Comparison of ENCODE assay signal across 30 cellular contexts in the genomic region with DNA sequence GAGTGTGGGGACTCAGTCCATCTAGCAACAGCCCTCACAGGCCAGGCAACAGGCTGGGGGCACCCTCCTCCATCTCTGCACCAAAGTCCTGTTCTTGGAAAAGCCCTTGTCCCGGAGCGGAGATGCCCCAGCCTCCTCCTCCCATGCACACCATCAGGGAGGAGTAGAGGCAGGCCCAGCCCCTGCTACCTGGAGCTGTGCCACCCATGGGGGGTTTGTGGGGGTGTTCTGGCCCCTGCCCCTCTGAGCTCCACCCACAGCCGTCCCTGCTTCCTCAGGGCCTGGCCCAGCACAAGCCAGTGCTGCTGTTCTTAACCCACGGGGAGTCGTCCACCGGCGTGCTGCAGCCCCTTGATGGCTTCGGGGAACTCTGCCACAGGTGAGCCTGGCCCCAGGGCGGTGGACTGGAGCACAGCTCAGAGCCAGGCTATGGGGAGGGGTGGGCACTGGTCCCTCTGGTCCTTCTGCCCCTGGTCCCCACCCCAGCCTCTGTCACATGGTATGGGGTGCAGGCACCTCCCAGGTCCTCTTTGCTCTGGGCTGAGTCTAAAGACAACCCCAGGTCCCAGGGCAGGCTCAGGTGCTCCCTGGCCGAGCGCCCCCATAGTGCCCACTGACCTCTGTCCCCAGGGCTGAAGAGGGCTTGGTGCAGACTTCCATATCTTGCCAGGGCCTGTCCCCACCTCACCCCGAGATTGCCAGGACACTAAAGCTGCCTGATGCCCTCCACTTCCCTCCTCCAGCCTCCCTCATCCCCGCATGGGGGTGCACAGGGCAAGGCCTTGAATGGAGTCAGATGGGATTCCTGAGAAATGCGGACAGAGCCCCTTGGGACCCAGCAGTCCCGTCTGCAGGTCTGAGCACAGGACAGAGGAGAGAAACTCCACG. TPM values are rescaled to one million over a fixed set of nuclear protein-coding genes. Genes with fewer than 3 reads are reported as not detected.
DNase-seq lines count a peak whose midpoint lies in the region; ATAC-seq and TF ChIP-seq lines count a peak whose summit lies in the region.
"Had no signal": no experiment of that assay in that cellular context is flagged by ENCODE, and none has a peak within 500 bp of the region (broad histone marks: within the 10 kb centered on the region; RNA-seq: fewer than 3 reads in every experiment).

No MANE protein-coding gene starts in this region.

- TF ChIP-seq CTCF in neural crest cell (conservative IDR thresholded peaks at IDR 0.05), result no peak
- no peak for TF ChIP-seq CTCF in spleen (IDR thresholded peaks at IDR 0.05 in 8 of 11, conservative IDR thresholded peaks at IDR 0.05 in 3 of 11)

- H3K9me3 Mint-ChIP-seq in neural crest cell, result no peaks in the 10 kb centered on the region
- H3K9me3 Mint-ChIP-seq in effector memory CD8-positive, alpha-beta T cell, result no peaks in the 10 kb centered on the region
- H3K9me3 Mint-ChIP-seq: CD4-positive, alpha-beta memory T cell had no signal

- H3K36me3 ChIP-seq in spleen, result no peaks in the 10 kb centered on the region
- H3K36me3 ChIP-seq: BLaER1 treated with 17β-estradiol and CSF1 and Interleukin-3, amounts not matched to agents 10 nM and 100 nM; SJCRH30 had no signal

- H3K4me3 Mint-ChIP-seq in neural crest cell, result no peak overlapping the region
- H3K4me3 Mint-ChIP-seq in effector memory CD8-positive, alpha-beta T cell, result no peak overlapping the region

- no peak overlapping the region for H3K27ac ChIP-seq in spleen
- H3K27ac ChIP-seq: BLaER1 treated with 17β-estradiol and CSF1 and Interleukin-3, amounts not matched to agents 10 nM and 100 nM; SJCRH30 had no signal

- H3K4me1 Mint-ChIP-seq in neural crest cell, result no peaks in the 10 kb centered on the region
- H3K4me1 Mint-ChIP-seq in effector memory CD8-positive, alpha-beta T cell (ENCODE audit: low read depth in 2 of 2), result no peaks in the 10 kb centered on the region
- H3K4me1 Mint-ChIP-seq: CD4-positive, alpha-beta memory T cell had no signal

- H3K4me3 ChIP-seq in spleen, result no peak overlapping the region
- H3K4me3 ChIP-seq: BLaER1 treated with 17β-estradiol and CSF1 and Interleukin-3, amounts not matched to agents 10 nM and 100 nM; K562; SJCRH30 had no signal

- H3K27me3 Mint-ChIP-seq in neural crest cell (ENCODE audit: low read depth), result no peaks in the 10 kb centered on the region
- peaks cover 8 to 52% of the 10 kb centered on the region in 2 donors for H3K27me3 Mint-ChIP-seq in effector memory CD8-positive, alpha-beta T cell

- peaks cover 0 to 15% (median 2%) of the 10 kb centered on the region in 6 donors for H3K4me1 ChIP-seq in spleen

- H3K27ac Mint-ChIP-seq in neural crest cell (ENCODE audit: unreplicated experiment), result peak overlapping the region; percentile 19
- H3K27ac Mint-ChIP-seq in effector memory CD8-positive, alpha-beta T cell, result peak overlapping the region in 1 of 2 donors; percentile 38
- H3K27ac Mint-ChIP-seq: CD4-positive, alpha-beta memory T cell had no signal

- peak; percentile 74 for DNase-seq in cardiac septum (ENCODE audit: low spot score)
- no peak for DNase-seq in Right ventricle myocardium inferior (ENCODE audit: missing footprints)
- DNase-seq in left lobe of liver (ENCODE audit: low spot score), result peak; percentile 78
- DNase-seq in neural crest cell (ENCODE audit: low read depth, low spot score), result no peak
- peak; percentile 57 for DNase-seq in spleen
- no peak for DNase-seq in effector memory CD8-positive, alpha-beta T cell
- DNase-seq: 8988T; AML-193; COR-L47; DMS53; NCI-H1105 treated with DMSO at 0.1 percent for 48 hours; NCI-H146; NCI-H1930; NCI-H2107; NCI-H446 treated with DMSO at 0.1 percent for 48 hours; NCI-H526; NCI-H82; NK-92 treated with Interleukin-12 subunit alpha and Interleukin-12 subunit beta, amount 100 ng/mL, for 24 hours; PC-3; SJCRH30 had no signal

- H3K36me3 Mint-ChIP-seq in neural crest cell (ENCODE audit: low read depth), result no peaks in the 10 kb centered on the region
- no peaks in the 10 kb centered on the region for H3K36me3 Mint-ChIP-seq in effector memory CD8-positive, alpha-beta T cell (ENCODE audit: insufficient read depth)
- H3K36me3 Mint-ChIP-seq: CD4-positive, alpha-beta memory T cell had no signal

- ATAC-seq in Right ventricle myocardium inferior, result no peak
- peak; percentile 4 for ATAC-seq in left lobe of liver
- ATAC-seq in HG03045 (IDR thresholded peaks at IDR 0.05; ENCODE audit: unreplicated experiment), result no peak
- no peak for ATAC-seq in effector memory CD8-positive, alpha-beta T cell (replicated peaks)
- ATAC-seq in HG02885 (IDR thresholded peaks at IDR 0.05; ENCODE audit: poor library complexity, unreplicated experiment), result no peak
- ATAC-seq: K562, PC-3 had no signal

- H3K27me3 ChIP-seq in spleen (replicated peaks in 1 of 7), result no peaks in the 10 kb centered on the region
- H3K27me3 ChIP-seq: BLaER1 treated with 17β-estradiol and CSF1 and Interleukin-3, amounts not matched to agents 10 nM and 100 nM; SJCRH30 had no signal

- intact Hi-C loops in cardiac septum (cut with DNase I) (no loop called here), Right ventricle myocardium inferior (cut with DNase I) (no loop called here), spleen (cut with DNase I; ENCODE audit: low total_unique reads) (no loop called here)

- no peak for TF ChIP-seq POLR2A in spleen (IDR thresholded peaks at IDR 0.05)

- H3K9me3 ChIP-seq in spleen, result no peaks in the 10 kb centered on the region
- H3K9me3 ChIP-seq: BLaER1 treated with 17β-estradiol and CSF1 and Interleukin-3, amounts not matched to agents 10 nM and 100 nM; SJCRH30 had no signal

- WGBS in spleen, 5 donors, result 76 to 91% (median 89%) methylated on average over 14 to 16 of the region's 16 CpGs

RNA-seq across cellular contexts. Expression of a gene that starts 2.7 kb away (rescaled TPM):
- total RNA-seq in cardiac septum (not detected), Right ventricle myocardium inferior (not detected), left lobe of liver (1,805 TPM), neural crest cell (not detected in 2 replicates), spleen (1 to 10 TPM in 5 of 7 donors, under 1 TPM in 1, not detected in 1; 0.70 to 4.5 (median 3.8) TPM)
- polyA plus RNA-seq in spleen, result 1 to 10 TPM in 2 of 3 donors, under 1 TPM in 1; 0.61 to 1.5 (median 1.2) TPM
- total RNA-seq: CD4-positive, alpha-beta memory T cell; Daoy; G401; HT1080; LHCN-M2; MCF 10A; PC-3 had no signal
- polyA plus RNA-seq: CD4-positive, alpha-beta memory T cell; K562 had no signal

RNA-seq across cellular contexts. Expression of a gene that starts 24.6 kb away (rescaled TPM):
- total RNA-seq in cardiac septum (not detected), Right ventricle myocardium inferior (not detected), left lobe of liver (19.3 TPM), neural crest cell (not detected in 2 replicates), spleen (under 1 TPM in 2 of 7 donors, not detected in 5; 0.33 to 0.70 TPM)
- polyA plus RNA-seq in spleen, result under 1 TPM in 2 of 3 donors, not detected in 1; 0.04 to 0.13 TPM
- total RNA-seq: CD4-positive, alpha-beta memory T cell; Daoy; G401; HT1080; K562; LHCN-M2; MCF 10A had no signal
- polyA plus RNA-seq: CD4-positive, alpha-beta memory T cell had no signal

RNA-seq across cellular contexts. Expression of a gene that starts 34.8 kb away (rescaled TPM):
- total RNA-seq in cardiac septum, result not detected
- total RNA-seq in Right ventricle myocardium inferior, result not detected
- total RNA-seq in left lobe of liver, result 0.05 TPM
- total RNA-seq in neural crest cell, result not detected in 2 replicates
- 1 to 10 TPM in 4 of 7 donors, under 1 TPM in 3; 0.29 to 3.6 (median 1.1) TPM for total RNA-seq in spleen
- under 1 TPM; 0.04 to 0.74 (median 0.17) TPM for polyA plus RNA-seq in spleen
- total RNA-seq: CD4-positive, alpha-beta memory T cell; Daoy; G401; HT1080; K562; MCF 10A; PC-3 had no signal
- polyA plus RNA-seq: CD4-positive, alpha-beta memory T cell; K562 had no signal

RNA-seq across cellular contexts. Expression of a gene that starts 51.3 kb away (rescaled TPM):
- total RNA-seq in cardiac septum (10.2 TPM), Right ventricle myocardium inferior (1.5 TPM), left lobe of liver (1.1 TPM), neural crest cell (90.9 and 91.3 TPM in 2 replicates), spleen (1 to 10 TPM in 2 of 7 donors, under 1 TPM in 4, not detected in 1; 0.17 to 2.0 (median 0.86) TPM)
- under 1 TPM; 0.02 to 0.11 (median 0.10) TPM for polyA plus RNA-seq in spleen
- total RNA-seq: CD4-positive, alpha-beta memory T cell; MCF 10A; PC-3 had no signal
- polyA plus RNA-seq: CD4-positive, alpha-beta memory T cell had no signal

Comparison
In these comparisons a context has a peak if more than half of its experiments do, and no peak if none do; other contexts are left out.
1. DNase-seq: peak in cardiac septum (single experiment), left lobe of liver (single experiment) and spleen (single experiment); none in Right ventricle myocardium inferior (single experiment), neural crest cell (single experiment) and effector memory CD8-positive, alpha-beta T cell (0 of 3).
2. RNA of a gene that starts 2.7 kb away (total RNA-seq): 1,805 TPM in left lobe of liver (single experiment); 0.70 to 4.5 TPM in spleen, not detected in cardiac septum (single experiment), not detected in Right ventricle myocardium inferior (single experiment) and not detected in neural crest cell; every median in the first group is over 100 times any median in the second.
3. RNA of a gene that starts 24.6 kb away (total RNA-seq): 19.3 TPM in left lobe of liver (single experiment); 0.33 to 0.70 TPM in spleen, not detected in cardiac septum (single experiment), not detected in Right ventricle myocardium inferior (single experiment) and not detected in neural crest cell; every median in the first group is over 10 times any median in the second.